ENCODE assay signal across 8 cellular contexts in genomic region chr17:78168906-78169793, GRCh38. TPM values are rescaled to one million over a fixed set of nuclear protein-coding genes. Genes with fewer than 3 reads are reported as not detected.
A peak's percentile ranks its signal among the peaks of the same experiment; 100 is the strongest.
DNase-seq lines count a peak whose midpoint lies in the region; ATAC-seq and TF ChIP-seq lines count a peak whose summit lies in the region.

No MANE protein-coding gene starts in this region.

- no peak for TF ChIP-seq CTCF in right atrium auricular region (IDR thresholded peaks at IDR 0.05)

- H3K27ac ChIP-seq in SJSA1 = no peak overlapping the region
- peak overlapping the region; percentile 79 to 83 for H3K27ac ChIP-seq in right atrium auricular region

- peak; percentile 56 for DNase-seq in NCI-H2029 (lab: John Stamatoyannopoulos, UW)
- no peak for DNase-seq in NCI-H2029 treated with DMSO at 0.1 percent for 48 hours (lab: John Stamatoyannopoulos, UW)
- DNase-seq in SJSA1 (ENCODE audit: low read depth in 1 of 2, low spot score in 2 of 2) = peak; percentile 74 to 78
- peak; percentile 62 for DNase-seq in adipocyte (ENCODE audit: low read depth)
- no peak for DNase-seq in right atrium auricular region (ENCODE audit: low spot score)
- peak; percentile 61 for DNase-seq in putamen (ENCODE audit: low spot score)
- no peak for DNase-seq in NCI-H1105 treated with DMSO at 0.1 percent for 48 hours (lab: John Stamatoyannopoulos, UW)

- H3K9me3 ChIP-seq in SJSA1 (replicated peaks) (no peaks in the 10 kb centered on the region), adipocyte (ENCODE audit: control insufficient read depth, low read length) (no peaks in the 10 kb centered on the region), right atrium auricular region (no peaks in the 10 kb centered on the region)

- peak; percentile 11 for ATAC-seq in HG03097 (IDR thresholded peaks at IDR 0.05; ENCODE audit: low FRiP score, unreplicated experiment)

- H3K4me1 ChIP-seq in SJSA1 (replicated peaks) (peaks cover 38% of the 10 kb centered on the region), adipocyte (ENCODE audit: control insufficient read depth, insufficient read depth, low read length) (peaks cover 2% of the 10 kb centered on the region), right atrium auricular region (peaks cover 0 to 49% of the 10 kb centered on the region in 2 donors)

- peaks cover 32% of the 10 kb centered on the region for H3K36me3 ChIP-seq in SJSA1
- H3K36me3 ChIP-seq in adipocyte (ENCODE audit: control insufficient read depth, insufficient read depth, low read length, severe bottlenecking) = no peaks in the 10 kb centered on the region
- H3K36me3 ChIP-seq in right atrium auricular region = peaks cover 3% of the 10 kb centered on the region

- H3K27me3 ChIP-seq in SJSA1 (replicated peaks) (no peaks in the 10 kb centered on the region), adipocyte (replicated peaks; ENCODE audit: control insufficient read depth, insufficient read depth, low read length) (no peaks in the 10 kb centered on the region), right atrium auricular region (no peaks in the 10 kb centered on the region)

- H3K9ac ChIP-seq in adipocyte (ENCODE audit: low read length) = peak overlapping the region; percentile 63

- peak overlapping the region; percentile 80 for H3K4me3 ChIP-seq in SJSA1
- H3K4me3 ChIP-seq in adipocyte (ENCODE audit: low read length) = peak overlapping the region; percentile 74
- peak overlapping the region; percentile 59 to 77 for H3K4me3 ChIP-seq in right atrium auricular region

RNA-seq across cellular contexts. Expression of gene SYNGR2, which starts 0.8 kb away (rescaled TPM):
- total RNA-seq in SJSA1 (2014; rRNA removed; shearing (Covaris generic)) = 23.7 and 25.3 TPM in 2 replicates
- total RNA-seq in right atrium auricular region = 100 to 1,000 TPM in 1 of 2 donors, 10 to 100 TPM in 1; 52.8 to 129 TPM

RNA-seq across cellular contexts. Expression of gene TK1, which starts 17.7 kb away (rescaled TPM):
- 305 and 456 TPM in 2 replicates for total RNA-seq in SJSA1 (2014; rRNA removed; shearing (Covaris generic))
- total RNA-seq in right atrium auricular region = 1 to 10 TPM; 2.2 TPM

RNA-seq across cellular contexts. Expression of gene AFMID, which starts 18.0 kb away (rescaled TPM):
- total RNA-seq in SJSA1 (2014; rRNA removed; shearing (Covaris generic)) = 16.5 and 27.7 TPM in 2 replicates
- total RNA-seq in right atrium auricular region = 10 to 100 TPM; 28.6 to 35.3 TPM

RNA-seq across cellular contexts. Expression of gene C17orf99, which starts 23.0 kb away (rescaled TPM):
- total RNA-seq in SJSA1 (2014; rRNA removed; shearing (Covaris generic)) = not detected in 2 replicates
- total RNA-seq in right atrium auricular region = not detected

RNA-seq across cellular contexts. Expression of gene TMC8, which starts 38.6 kb away (rescaled TPM):
- not detected in 2 replicates for total RNA-seq in SJSA1 (2014; rRNA removed; shearing (Covaris generic))
- 1 to 10 TPM; 1.0 to 2.6 TPM for total RNA-seq in right atrium auricular region

Comparison
In these comparisons a context has a peak if more than half of its experiments do, and no peak if none do; other contexts are left out.
1. DNase-seq: peak in NCI-H2029 (single experiment), SJSA1 (2 of 2), adipocyte (single experiment) and putamen (single experiment); none in NCI-H2029 treated with DMSO at 0.1 percent for 48 hours (single experiment), right atrium auricular region (single experiment) and NCI-H1105 treated with DMSO at 0.1 percent for 48 hours (single experiment).
2. RNA of gene TK1, which starts 17.7 kb away (total RNA-seq): 305 to 456 TPM in SJSA1; 2.2 TPM in right atrium auricular region; every median in the first group is over 10 times any median in the second.
3. Peak in every context shown above with its lines, with median percentiles within 50 percentile points of each other: H3K4me3 ChIP-seq.